Comparison of ENCODE assay signal across 17 cellular contexts in genomic region chr11:113376156-113376555, GRCh38. TPM values are rescaled to one million over a fixed set of nuclear protein-coding genes. Genes with fewer than 3 reads are reported as not detected.
DNase-seq lines count a peak whose midpoint lies in the region; ATAC-seq and TF ChIP-seq lines count a peak whose summit lies in the region.
"Had no signal": no experiment of that assay in that cellular context is flagged by ENCODE, and none has a peak within 500 bp of the region (broad histone marks: within the 10 kb centered on the region; RNA-seq: fewer than 3 reads in every experiment).

No MANE protein-coding gene starts in this region.

- no peaks in the 10 kb centered on the region for H3K27me3 Mint-ChIP-seq in stimulated activated naive B cell treated with anti-CD40 and anti-IgM and Interleukin-4, amounts not matched to agents 10 μg/mL and 1 μg/mL and 100 μg/mL, for 72 hours
- H3K27me3 Mint-ChIP-seq: activated CD4-positive, alpha-beta T cell treated with anti-CD3 and anti-CD28 coated beads for 36 hours had no signal

- ATAC-seq in stimulated activated naive B cell treated with anti-CD40 and anti-IgM and Interleukin-4, amounts not matched to agents 10 μg/mL and 1 μg/mL and 100 μg/mL, for 72 hours (replicated peaks) = peak; percentile 94 to 98
- no peak for ATAC-seq in GM21737 (IDR thresholded peaks at IDR 0.05; ENCODE audit: unreplicated experiment)
- no peak for ATAC-seq in omental fat pad (ENCODE audit: low FRiP score)
- ATAC-seq: activated CD4-positive, alpha-beta T cell treated with anti-CD3 and anti-CD28 coated beads for 36 hours had no signal

- no peak overlapping the region for H3K4me3 ChIP-seq in Karpas-422 (ENCODE audit: low read length)
- no peak overlapping the region for H3K4me3 ChIP-seq in choroid plexus epithelial cell (ENCODE audit: low read depth, low read length)
- H3K4me3 ChIP-seq: A549, SK-N-MC, tibial nerve had no signal

- H3K4me3 Mint-ChIP-seq in stimulated activated naive B cell treated with anti-CD40 and anti-IgM and Interleukin-4, amounts not matched to agents 10 μg/mL and 1 μg/mL and 100 μg/mL, for 72 hours = no peak overlapping the region
- H3K4me3 Mint-ChIP-seq: activated CD4-positive, alpha-beta T cell treated with anti-CD3 and anti-CD28 coated beads for 36 hours; activated T-helper 1 cell treated with anti-CD3 and anti-CD28 coated beads, Interleukin-12 subunit alpha, Interleukin-12 subunit beta, Interleukin-2, Interleukin-4 antibody, amounts not matched to agents 30 ng/mL and 10 ng/mL and 1 ng/mL, durations not matched to agents 14 hours and 24 hours and 36 hours had no signal

- H3K4me1 ChIP-seq in Karpas-422 (ENCODE audit: low read length) = peaks cover 13% of the 10 kb centered on the region
- H3K4me1 ChIP-seq: A549, tibial nerve had no signal

- peaks cover 11 to 13% of the 10 kb centered on the region in 2 donors for H3K36me3 Mint-ChIP-seq in stimulated activated naive B cell treated with anti-CD40 and anti-IgM and Interleukin-4, amounts not matched to agents 10 μg/mL and 1 μg/mL and 100 μg/mL, for 72 hours

- H4K20me1 ChIP-seq in Karpas-422 (ENCODE audit: insufficient read depth, low read depth, low read length) = no peaks in the 10 kb centered on the region

- peaks cover 3% of the 10 kb centered on the region in 2 donors for H3K9me3 Mint-ChIP-seq in stimulated activated naive B cell treated with anti-CD40 and anti-IgM and Interleukin-4, amounts not matched to agents 10 μg/mL and 1 μg/mL and 100 μg/mL, for 72 hours

- peak; percentile 16 for DNase-seq in SIG-M5 treated with dmso at 0.1 percent for 504 hours (lab: John Stamatoyannopoulos, UW; ENCODE audit: unreplicated experiment)
- DNase-seq in SIG-M5 (lab: John Stamatoyannopoulos, UW) = no peak
- DNase-seq in Karpas-422 = peak; percentile 84
- DNase-seq in choroid plexus epithelial cell (ENCODE audit: low read depth) = peak; percentile 71
- peak; percentile 17 for DNase-seq in stimulated activated naive B cell treated with anti-CD40 and anti-IgM and Interleukin-4, amounts not matched to agents 10 μg/mL and 1 μg/mL and 100 μg/mL, for 72 hours
- DNase-seq in omental fat pad (ENCODE audit: low spot score) = no peak
- no peak for DNase-seq in NCI-H1694 treated with DMSO at 0.1 percent for 48 hours (lab: John Stamatoyannopoulos, UW)
- DNase-seq: activated CD4-positive, alpha-beta T cell treated with anti-CD3 and anti-CD28 coated beads for 36 hours; DND-41; NCI-H526 had no signal

- no peaks in the 10 kb centered on the region for H3K27me3 ChIP-seq in Karpas-422 (ENCODE audit: low read length)
- H3K27me3 ChIP-seq: tibial nerve had no signal

- no peaks in the 10 kb centered on the region for H3K9me3 ChIP-seq in Karpas-422 (ENCODE audit: low read length)
- H3K9me3 ChIP-seq: A549, tibial nerve had no signal

- peaks cover 16 to 17% of the 10 kb centered on the region in 2 donors for H3K4me1 Mint-ChIP-seq in stimulated activated naive B cell treated with anti-CD40 and anti-IgM and Interleukin-4, amounts not matched to agents 10 μg/mL and 1 μg/mL and 100 μg/mL, for 72 hours
- H3K4me1 Mint-ChIP-seq: activated CD4-positive, alpha-beta T cell treated with anti-CD3 and anti-CD28 coated beads for 36 hours had no signal

- no peaks in the 10 kb centered on the region for H3K9me2 ChIP-seq in Karpas-422 (replicated peaks; ENCODE audit: insufficient read depth, low read length)

- TF ChIP-seq CTCF in choroid plexus epithelial cell (conservative IDR thresholded peaks at IDR 0.05; ENCODE audit: low read depth, low read length) (no peak), omental fat pad (IDR thresholded peaks at IDR 0.05) (no peak)

- no peaks in the 10 kb centered on the region for H3K79me2 ChIP-seq in Karpas-422 (ENCODE audit: low read length)

- H3K27ac ChIP-seq in Karpas-422 (ENCODE audit: low read length) = 0 out of 2 replicates have a peak overlapping the region, but pooled peaks have one; percentile 35
- H3K27ac ChIP-seq: A549, SK-N-MC, tibial nerve had no signal

- no peak overlapping the region for H3K9ac ChIP-seq in Karpas-422 (ENCODE audit: low read length)

- no peaks in the 10 kb centered on the region for H3K36me3 ChIP-seq in Karpas-422 (ENCODE audit: insufficient read depth, low read length)

- peak overlapping the region; percentile 29 for H3K4me2 ChIP-seq in Karpas-422 (ENCODE audit: low read depth, low read length, poor library complexity, severe bottlenecking)
- H3K4me2 ChIP-seq: A549 had no signal

- 0 out of 2 replicates have a peak overlapping the region, but pooled peaks have one; percentile 60 for H2AFZ ChIP-seq in Karpas-422 (ENCODE audit: low read length)

- peak overlapping the region; percentile 72 for H3K27ac Mint-ChIP-seq in stimulated activated naive B cell treated with anti-CD40 and anti-IgM and Interleukin-4, amounts not matched to agents 10 μg/mL and 1 μg/mL and 100 μg/mL, for 72 hours
- H3K27ac Mint-ChIP-seq: activated CD4-positive, alpha-beta T cell treated with anti-CD3 and anti-CD28 coated beads for 36 hours; activated T-helper 1 cell treated with anti-CD3 and anti-CD28 coated beads, Interleukin-12 subunit alpha, Interleukin-12 subunit beta, Interleukin-2, Interleukin-4 antibody, amounts not matched to agents 30 ng/mL and 10 ng/mL and 1 ng/mL, durations not matched to agents 14 hours and 24 hours and 36 hours had no signal

RNA-seq across cellular contexts. Expression of gene ANKK1, which starts 11.4 kb away (rescaled TPM):
- total RNA-seq in Karpas-422 (2014; rRNA removed; shearing (Covaris generic); ENCODE audit: low replicate concordance) = 0.32 and 0.67 TPM in 2 replicates
- total RNA-seq in omental fat pad = 1 to 10 TPM in 1 of 4 donors, under 1 TPM in 1, not detected in 2; 0.24 to 1.7 TPM
- total RNA-seq: activated T-helper 1 cell treated with anti-CD3 and anti-CD28 coated beads, Interleukin-12 subunit alpha, Interleukin-12 subunit beta, Interleukin-2, Interleukin-4 antibody, amounts not matched to agents 30 ng/mL and 10 ng/mL and 1 ng/mL, durations not matched to agents 14 hours and 24 hours and 36 hours; myocyte; skeletal muscle tissue had no signal

Comparison
In these comparisons a context has a peak if more than half of its experiments do, and no peak if none do; other contexts are left out.
1. DNase-seq: peak in SIG-M5 treated with dmso at 0.1 percent for 504 hours (single experiment), Karpas-422 (single experiment), choroid plexus epithelial cell (single experiment) and stimulated activated naive B cell treated with anti-CD40 and anti-IgM and Interleukin-4, amounts not matched to agents 10 μg/mL and 1 μg/mL and 100 μg/mL, for 72 hours (single experiment); none in SIG-M5 (single experiment), omental fat pad (single experiment) and NCI-H1694 treated with DMSO at 0.1 percent for 48 hours (single experiment).
2. ATAC-seq: peak in stimulated activated naive B cell treated with anti-CD40 and anti-IgM and Interleukin-4, amounts not matched to agents 10 μg/mL and 1 μg/mL and 100 μg/mL, for 72 hours (2 of 2); none in GM21737 (single experiment) and omental fat pad (single experiment).